In the genomic region with DNA sequence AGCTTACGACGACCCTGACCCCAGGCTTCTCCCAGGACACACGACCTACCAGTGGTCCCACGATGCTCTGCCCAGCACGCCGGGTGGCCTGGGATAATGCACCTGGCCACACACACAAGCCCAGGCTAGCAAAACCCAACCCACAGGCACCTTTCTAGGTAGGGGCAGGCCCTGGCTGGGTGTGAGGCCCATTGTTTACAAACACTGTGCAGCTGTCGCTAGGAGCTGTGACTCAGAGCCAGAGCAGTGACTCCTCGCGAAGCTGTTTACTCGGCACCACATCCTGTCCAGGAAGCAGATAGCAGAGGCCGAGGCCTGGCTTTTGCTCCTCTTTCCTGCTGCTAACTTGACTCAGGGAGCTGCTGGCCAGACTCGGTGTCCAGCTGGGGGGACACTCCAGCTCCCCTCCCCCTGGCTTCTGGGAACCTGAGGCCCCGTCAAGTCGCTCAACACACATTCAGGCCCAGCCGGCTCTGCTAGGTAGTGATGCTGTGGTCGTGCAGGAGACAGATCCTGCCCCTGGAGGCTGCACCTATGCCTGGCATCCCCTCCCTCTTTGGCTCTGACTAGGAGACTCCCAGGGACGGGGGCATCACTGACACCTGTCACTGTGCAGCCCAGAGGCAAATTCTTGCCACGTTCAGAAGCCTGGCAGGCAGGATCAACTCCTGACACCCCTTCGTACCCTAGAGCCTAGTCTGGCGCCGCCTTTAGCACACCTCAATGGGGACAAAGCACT, we compare ENCODE assay signal across 1 cellular context.
TF ChIP-seq lines count a peak whose summit lies in the region.

No MANE protein-coding gene starts in this region.

TF ChIP-seq in liver, 16 proteins besides CTCF, POLR2A, EP300 and RAD21 (continued from another document):
- TF ChIP-seq JUND (IDR thresholded peaks at IDR 0.05), result peak; percentile 83 to 91
